Comparison of ENCODE assay signal across 8 cellular contexts in the genomic region with DNA sequence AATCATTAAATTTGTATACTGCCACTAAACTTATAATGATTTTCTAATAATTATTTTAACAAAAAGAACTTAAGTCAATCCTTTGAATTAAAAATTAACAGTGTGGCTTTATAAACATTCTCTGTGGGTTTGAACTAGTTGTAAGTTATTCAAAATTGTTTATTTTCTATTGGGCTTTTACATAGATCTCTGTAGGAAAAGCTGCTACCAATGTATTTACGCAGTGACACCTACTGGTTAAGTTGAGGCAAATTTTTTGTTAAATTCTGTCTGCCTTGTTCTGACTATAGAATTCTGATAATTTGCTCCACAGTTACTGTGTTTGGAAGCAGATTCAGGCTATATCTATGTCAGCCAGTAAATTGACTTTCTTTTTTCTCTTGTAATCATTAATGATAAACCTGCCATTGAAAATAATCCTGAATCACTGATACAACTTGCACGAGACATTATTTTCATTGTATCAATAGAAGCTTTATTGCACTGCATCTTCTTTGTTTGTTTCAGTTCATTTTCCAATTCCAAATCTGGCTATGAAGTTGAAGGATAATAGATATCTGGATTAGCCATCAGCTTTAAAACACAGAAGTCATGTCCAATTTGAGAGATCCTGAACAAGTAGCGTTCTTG.
A peak's percentile ranks its signal among the peaks of the same experiment; 100 is the strongest.
DNase-seq lines count a peak whose midpoint lies in the region; ATAC-seq and TF ChIP-seq lines count a peak whose summit lies in the region.

No MANE protein-coding gene starts in this region.

- H3K36me3 ChIP-seq in HCT116 (ENCODE audit: control insufficient read depth in 1 of 2, insufficient read depth in 2 of 2, low read length in 2 of 2) (no peaks in the 10 kb centered on the region), Peyer's patch (no peaks in the 10 kb centered on the region)

- ATAC-seq in HCT116 (no peak), GM19463 (IDR thresholded peaks at IDR 0.05; ENCODE audit: unreplicated experiment) (no peak), HG02870 (IDR thresholded peaks at IDR 0.05; ENCODE audit: unreplicated experiment) (no peak)

- no peaks in the 10 kb centered on the region for H3K9me2 ChIP-seq in HCT116 (ENCODE audit: insufficient read depth)

- H3K9ac ChIP-seq in HCT116 (ENCODE audit: low read length): no peak overlapping the region

- peak; percentile 77 for TF ChIP-seq RAD21 in HCT116 (IDR thresholded peaks at IDR 0.05; ENCODE audit: low read depth)

- peaks cover 0 to under 1% of the 10 kb centered on the region in 2 experiments; a peak in 1 of 4 replicates for H3K9me3 ChIP-seq in HCT116 (ENCODE audit: control insufficient read depth in 1 of 2, insufficient read depth in 1 of 2, low read depth in 1 of 2, low read length in 2 of 2)
- no peaks in the 10 kb centered on the region for H3K9me3 ChIP-seq in Peyer's patch

- CTCF ChIA-PET in Calu3 (lab: Charles Lee) (interaction anchor here (1.0 kb wide), 1 partner anchor 114 kb away, joined by 3 read pairs; no protein-coding TSS in a partner anchor), HCT116 (lab: Charles Lee) (interaction anchor here (1.0 to 2.5 kb wide), 6 partner anchors 9 to 918 kb away, joined by 3 to 9 read pairs (median 5); no protein-coding TSS in a partner anchor)

- no peak overlapping the region for H3K4me3 ChIP-seq in HCT116 (replicated peaks in 1 of 2; ENCODE audit: low read depth in 1 of 2, low read length in 2 of 2)
- no peak overlapping the region for H3K4me3 ChIP-seq in Peyer's patch

- BruUV-seq in Calu3 (replicated peaks; lab: Mats Ljungman, UMichigan) (no TSS peak), HCT116 (replicated peaks; lab: Mats Ljungman, UMichigan) (no TSS peak)

- TF ChIP-seq POLR2A in HCT116 (IDR thresholded peaks at IDR 0.05; ENCODE audit: borderline replicate concordance, extremely low read depth, insufficient read depth, insufficient read length) (no peak), Peyer's patch (IDR thresholded peaks at IDR 0.05) (no peak)

- H3K9me3 Mint-ChIP-seq in Calu3 (ENCODE audit: low read depth, unreplicated experiment): no peaks in the 10 kb centered on the region
- peaks cover 3% of the 10 kb centered on the region for H3K9me3 Mint-ChIP-seq in activated naive CD8-positive, alpha-beta T cell treated with anti-CD3 and anti-CD28 coated beads for 36 hours

- H4K20me1 ChIP-seq in HCT116 (ENCODE audit: insufficient read depth): no peaks in the 10 kb centered on the region

- no peak overlapping the region for H3K4me2 ChIP-seq in HCT116 (ENCODE audit: low read length)

- intact Hi-C loops in Calu3 (cut with micrococcal nuclease; ENCODE audit: unreplicated experiment) (loop anchor here (1.0 to 5.0 kb wide), 3 partner anchors 45 to 263 kb away; no protein-coding TSS in a partner anchor), HCT116 (cut with micrococcal nuclease) (loop anchor here (5.0 kb wide), 2 partner anchors 277 to 642 kb away; no protein-coding TSS in a partner anchor)

- H3K36me3 Mint-ChIP-seq in Calu3 (ENCODE audit: insufficient read depth, unreplicated experiment): peaks cover 22% of the 10 kb centered on the region
- H3K36me3 Mint-ChIP-seq in activated naive CD8-positive, alpha-beta T cell treated with anti-CD3 and anti-CD28 coated beads for 36 hours: peaks cover 2% of the 10 kb centered on the region

- POLR2A ChIA-PET in HCT116 (lab: Charles Lee): no interaction called here

- H3K27me3 ChIP-seq in HCT116 (ENCODE audit: insufficient read depth, low read length) (no peaks in the 10 kb centered on the region), Peyer's patch (no peaks in the 10 kb centered on the region)

- peak overlapping the region; percentile 69 for H2AFZ ChIP-seq in HCT116 (ENCODE audit: low read depth, low read length, poor library complexity, severe bottlenecking)

- H3K4me1 ChIP-seq in HCT116 (ENCODE audit: control insufficient read depth in 1 of 2, insufficient read depth in 2 of 2, low read length in 2 of 2): peaks cover 7 to 22% of the 10 kb centered on the region in 2 experiments; a peak in 3 of 4 replicates
- peaks cover 0 to 9% (median 5%) of the 10 kb centered on the region in 4 donors for H3K4me1 ChIP-seq in Peyer's patch

- no peaks in the 10 kb centered on the region for H3K27me3 Mint-ChIP-seq in Calu3 (ENCODE audit: unreplicated experiment)
- peaks cover 6% of the 10 kb centered on the region for H3K27me3 Mint-ChIP-seq in activated naive CD8-positive, alpha-beta T cell treated with anti-CD3 and anti-CD28 coated beads for 36 hours

- H3K4me3 Mint-ChIP-seq in Calu3 (ENCODE audit: low read depth, unreplicated experiment): no peak overlapping the region
- no peak overlapping the region for H3K4me3 Mint-ChIP-seq in activated naive CD8-positive, alpha-beta T cell treated with anti-CD3 and anti-CD28 coated beads for 36 hours

- TF ChIP-seq CTCF in Calu3 (IDR thresholded peaks at IDR 0.05; ENCODE audit: unreplicated experiment): peak; percentile 30
- peak; percentile 49 to 67 (median 65); a peak in 4 of 6 replicates for TF ChIP-seq CTCF in HCT116 (IDR thresholded peaks at IDR 0.05 in 2 of 3, conservative IDR thresholded peaks at IDR 0.05 in 1 of 3; ENCODE audit: borderline replicate concordance in 1 of 3, insufficient read depth in 1 of 3, low read depth in 2 of 3, low read length in 2 of 3)
- peak; percentile 39 to 68 (median 56) for TF ChIP-seq CTCF in Peyer's patch (IDR thresholded peaks at IDR 0.05)

- no peaks in the 10 kb centered on the region for H3K79me2 ChIP-seq in HCT116 (ENCODE audit: insufficient read depth, low read length)

- DNase-seq in Calu3: no peak
- DNase-seq in HCT116 (ENCODE audit: low read depth, low spot score): peak; percentile 40
- DNase-seq in Peyer's patch: no peak
- peak; percentile 54 for DNase-seq in fibroblast of gingiva (ENCODE audit: low read depth)
- DNase-seq in renal cortical epithelial cell (ENCODE audit: low read depth): peak; percentile 73
- DNase-seq in activated naive CD8-positive, alpha-beta T cell treated with anti-CD3 and anti-CD28 coated beads for 36 hours: no peak

- no peak overlapping the region for H3K27ac Mint-ChIP-seq in Calu3 (ENCODE audit: unreplicated experiment)
- no peak overlapping the region for H3K27ac Mint-ChIP-seq in activated naive CD8-positive, alpha-beta T cell treated with anti-CD3 and anti-CD28 coated beads for 36 hours

- RAD21 ChIA-PET in HCT116 (lab: Charles Lee; ENCODE audit: low non-redundant PET in 1 of 2, low total read pairs in 2 of 2, uncharacterized antibody in 2 of 2, unreplicated experiment in 2 of 2): interaction anchor here in 1 of 2 experiments (0.5 kb wide), 1 partner anchor 69 kb away, joined by 3 read pairs; a partner anchor contains a TSS

- H3K4me1 Mint-ChIP-seq in Calu3 (ENCODE audit: low read depth, unreplicated experiment): peaks cover 16% of the 10 kb centered on the region
- H3K4me1 Mint-ChIP-seq in activated naive CD8-positive, alpha-beta T cell treated with anti-CD3 and anti-CD28 coated beads for 36 hours: peaks cover 33% of the 10 kb centered on the region

- H3K27ac ChIP-seq in HCT116 (ENCODE audit: low read depth, low read length): no peak overlapping the region
- H3K27ac ChIP-seq in Peyer's patch: no peak overlapping the region

TF ChIP-seq in HCT116, 20 proteins besides CTCF, POLR2A, EP300 and RAD21:
- no peak for TF ChIP-seq CEBPB (IDR thresholded peaks at IDR 0.05; ENCODE audit: low read depth)
- TF ChIP-seq YY1 (IDR thresholded peaks at IDR 0.05; ENCODE audit: extremely low read depth, insufficient replicate concordance, low read depth, low read length): no peak
- 0 out of 2 replicates have a peak, but pooled peaks have one; percentile 34 for TF ChIP-seq SRF (IDR thresholded peaks at IDR 0.05; ENCODE audit: low read depth)
- TF ChIP-seq SIN3A (IDR thresholded peaks at IDR 0.05; ENCODE audit: low read depth): no peak

Comparison
In these comparisons a context has a peak if more than half of its experiments do, and no peak if none do; other contexts are left out.
1. DNase-seq: peak in HCT116 (single experiment), fibroblast of gingiva (single experiment) and renal cortical epithelial cell (single experiment); none in Calu3 (single experiment), Peyer's patch (0 of 3) and activated naive CD8-positive, alpha-beta T cell treated with anti-CD3 and anti-CD28 coated beads for 36 hours (single experiment).
2. Peak in every context shown above with its lines, with median percentiles within 50 percentile points of each other: CTCF ChIP-seq.